In the genomic region with DNA sequence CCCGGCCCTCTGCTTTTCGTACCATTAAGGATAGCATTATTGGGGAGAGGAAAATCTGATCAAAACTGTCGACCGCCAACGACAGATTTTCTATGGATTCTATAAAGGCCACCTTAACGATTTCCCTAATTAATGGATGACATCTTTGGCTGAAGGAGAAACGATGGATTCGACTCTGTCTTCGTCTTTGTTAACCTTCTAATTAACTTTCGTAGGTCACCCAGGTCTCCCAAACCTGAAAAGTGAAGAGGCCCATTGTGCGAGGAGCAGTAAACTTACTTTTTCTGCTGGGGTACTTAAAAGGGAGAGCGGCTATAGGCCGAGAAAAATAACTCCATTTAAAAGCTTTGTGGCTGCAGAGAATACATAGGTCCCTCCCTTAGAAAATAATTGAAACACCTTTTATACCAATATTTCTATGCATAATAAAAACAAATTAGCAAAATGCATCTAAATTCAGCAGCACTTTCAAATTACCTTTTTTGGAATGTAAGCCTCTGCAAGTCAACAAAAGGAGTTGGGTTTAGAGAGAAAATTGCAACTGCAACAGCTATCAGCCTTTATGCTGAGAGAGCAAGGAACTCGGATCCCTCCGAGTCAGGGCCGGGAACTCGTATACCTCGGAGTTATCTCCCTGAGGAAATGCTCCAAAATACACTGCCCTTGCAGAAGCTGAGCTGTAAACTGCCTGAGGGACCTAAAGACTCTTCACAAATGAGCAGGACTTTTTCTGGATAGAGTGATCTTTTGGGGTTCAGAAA, we compare ENCODE assay signal across 1 cellular context.
TF ChIP-seq lines count a peak whose summit lies in the region.

No MANE protein-coding gene starts in this region.

TF ChIP-seq in neural cell, 6 proteins besides CTCF, POLR2A, EP300 and RAD21 (continued from another document):
- TF ChIP-seq, protein P1, sequence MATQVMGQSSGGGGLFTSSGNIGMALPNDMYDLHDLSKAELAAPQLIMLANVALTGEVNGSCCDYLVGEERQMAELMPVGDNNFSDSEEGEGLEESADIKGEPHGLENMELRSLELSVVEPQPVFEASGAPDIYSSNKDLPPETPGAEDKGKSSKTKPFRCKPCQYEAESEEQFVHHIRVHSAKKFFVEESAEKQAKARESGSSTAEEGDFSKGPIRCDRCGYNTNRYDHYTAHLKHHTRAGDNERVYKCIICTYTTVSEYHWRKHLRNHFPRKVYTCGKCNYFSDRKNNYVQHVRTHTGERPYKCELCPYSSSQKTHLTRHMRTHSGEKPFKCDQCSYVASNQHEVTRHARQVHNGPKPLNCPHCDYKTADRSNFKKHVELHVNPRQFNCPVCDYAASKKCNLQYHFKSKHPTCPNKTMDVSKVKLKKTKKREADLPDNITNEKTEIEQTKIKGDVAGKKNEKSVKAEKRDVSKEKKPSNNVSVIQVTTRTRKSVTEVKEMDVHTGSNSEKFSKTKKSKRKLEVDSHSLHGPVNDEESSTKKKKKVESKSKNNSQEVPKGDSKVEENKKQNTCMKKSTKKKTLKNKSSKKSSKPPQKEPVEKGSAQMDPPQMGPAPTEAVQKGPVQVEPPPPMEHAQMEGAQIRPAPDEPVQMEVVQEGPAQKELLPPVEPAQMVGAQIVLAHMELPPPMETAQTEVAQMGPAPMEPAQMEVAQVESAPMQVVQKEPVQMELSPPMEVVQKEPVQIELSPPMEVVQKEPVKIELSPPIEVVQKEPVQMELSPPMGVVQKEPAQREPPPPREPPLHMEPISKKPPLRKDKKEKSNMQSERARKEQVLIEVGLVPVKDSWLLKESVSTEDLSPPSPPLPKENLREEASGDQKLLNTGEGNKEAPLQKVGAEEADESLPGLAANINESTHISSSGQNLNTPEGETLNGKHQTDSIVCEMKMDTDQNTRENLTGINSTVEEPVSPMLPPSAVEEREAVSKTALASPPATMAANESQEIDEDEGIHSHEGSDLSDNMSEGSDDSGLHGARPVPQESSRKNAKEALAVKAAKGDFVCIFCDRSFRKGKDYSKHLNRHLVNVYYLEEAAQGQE (IDR thresholded peaks at IDR 0.05; ENCODE audit: borderline replicate concordance), result no peak
